In the genomic region with DNA sequence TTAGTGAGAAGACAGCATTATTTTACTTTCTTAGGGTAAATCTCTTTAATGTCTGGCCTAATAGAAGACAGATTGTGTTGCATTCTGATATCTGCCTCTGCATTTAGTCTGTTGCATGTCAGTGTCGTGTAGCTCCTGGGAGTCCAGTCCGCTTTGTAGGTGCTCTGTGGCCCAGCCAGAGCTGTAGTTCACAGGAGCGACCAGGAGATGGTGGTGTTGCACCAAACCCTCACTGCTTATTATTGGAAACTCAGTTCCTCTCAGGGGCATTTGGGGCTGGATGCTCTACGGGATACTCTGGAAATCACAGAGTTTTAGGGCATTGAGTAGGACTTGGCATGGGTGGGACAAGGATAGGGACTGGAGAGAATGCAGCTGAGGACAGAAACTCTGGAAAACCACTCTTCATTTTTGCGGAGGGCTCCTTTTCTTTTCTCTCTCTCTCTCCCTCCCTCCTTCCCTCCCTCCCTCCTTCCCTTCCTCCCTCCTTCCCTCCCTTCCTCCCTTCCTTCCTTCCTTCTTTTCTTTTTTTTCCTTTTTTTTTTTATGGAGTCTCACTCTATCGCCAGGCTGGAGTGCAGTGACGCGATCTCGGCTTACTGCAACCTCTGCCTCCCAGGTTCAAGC, we compare ENCODE assay signal across 9 cellular contexts. TPM values are rescaled to one million over a fixed set of nuclear protein-coding genes. Genes with fewer than 3 reads are reported as not detected.
DNase-seq lines count a peak whose midpoint lies in the region; ATAC-seq and TF ChIP-seq lines count a peak whose summit lies in the region.
"Had no signal": no experiment of that assay in that cellular context is flagged by ENCODE, and none has a peak within 500 bp of the region (broad histone marks: within the 10 kb centered on the region; RNA-seq: fewer than 3 reads in every experiment).

No MANE protein-coding gene starts in this region.

- peak; percentile 91 for TF ChIP-seq CTCF in CD4-positive, alpha-beta T cell (IDR thresholded peaks at IDR 0.05)
- TF ChIP-seq CTCF in H9 (conservative IDR thresholded peaks at IDR 0.05) (peak; percentile 94), endodermal cell (conservative IDR thresholded peaks at IDR 0.05) (peak; percentile 96)

- intact Hi-C loops in CD4-positive, alpha-beta T cell (cut with DNase I, micrococcal nuclease), result loop anchor here (2.0 to 10.0 kb wide), 2 partner anchors 78 to 1614 kb away; no protein-coding TSS in a partner anchor

- H2BK20ac ChIP-seq in H9 (ENCODE audit: low read depth, low read length, poor library complexity, severe bottlenecking), result no peak overlapping the region

- H3K27me3 Mint-ChIP-seq in CD4-positive, alpha-beta T cell, result no peaks in the 10 kb centered on the region
- no peaks in the 10 kb centered on the region; the same call in 1 of the 2 replicates for H3K27me3 Mint-ChIP-seq in H9 (ENCODE audit: low read depth)
- no peaks in the 10 kb centered on the region for H3K27me3 Mint-ChIP-seq in endodermal cell (ENCODE audit: insufficient read depth)

- peak; percentile 88 for ATAC-seq in CD4-positive, alpha-beta T cell (ENCODE audit: poor library complexity)
- peak; percentile 74 for ATAC-seq in stimulated activated effector memory CD8-positive, alpha-beta T cell treated with anti-CD3 and anti-CD28 coated beads, Interleukin-12 subunit alpha, Interleukin-12 subunit beta, amount 100 ng/mL, for 72 hours
- no peak for ATAC-seq in HG03439 (IDR thresholded peaks at IDR 0.05; ENCODE audit: unreplicated experiment)

- no peak overlapping the region for H4K5ac ChIP-seq in H9 (ENCODE audit: insufficient read length, low read depth, low read length)

- H2BK5ac ChIP-seq in H9 (ENCODE audit: insufficient read length, low read length), result no peak overlapping the region

- peak overlapping the region; percentile 46 for H3K27ac Mint-ChIP-seq in CD4-positive, alpha-beta T cell
- H3K27ac Mint-ChIP-seq in H9, result no peak overlapping the region; a peak in 1 of 7 replicates
- H3K27ac Mint-ChIP-seq in endodermal cell, result no peak overlapping the region
- H3K27ac Mint-ChIP-seq in stimulated activated effector memory CD8-positive, alpha-beta T cell treated with anti-CD3 and anti-CD28 coated beads, Interleukin-12 subunit alpha, Interleukin-12 subunit beta, amount 100 ng/mL, for 72 hours, result peak overlapping the region; percentile 81

- POLR2A ChIA-PET in CD4-positive, alpha-beta T cell (lab: Charles Lee), result no interaction called here

- no peaks in the 10 kb centered on the region for H3K79me2 ChIP-seq in H9 (ENCODE audit: insufficient read depth, low read length)

- DNase-seq in CD4-positive, alpha-beta T cell, result peak; percentile 43 to 73 (median 59)
- DNase-seq in H9 (peak; percentile 84), NOMO-1 treated with DMSO at 0.1 percent for 48 hours (lab: John Stamatoyannopoulos, UW; ENCODE audit: unreplicated experiment) (peak; percentile 49), endodermal cell (peak; percentile 96), midbrain (lab: John Stamatoyannopoulos, UW) (peak; percentile 73)
- peak; percentile 26 to 37 for DNase-seq in activated CD8-positive, alpha-beta memory T cell treated with anti-CD3 and anti-CD28 coated beads for 1 hour (ENCODE audit: extremely low read depth in 1 of 2, low read depth in 1 of 2)
- peak; percentile 66 to 88 for DNase-seq in stimulated activated effector memory CD8-positive, alpha-beta T cell treated with anti-CD3 and anti-CD28 coated beads, Interleukin-12 subunit alpha, Interleukin-12 subunit beta, amount 100 ng/mL, for 72 hours (ENCODE audit: low spot score in 2 of 2)

- H3K14ac ChIP-seq in H9 (ENCODE audit: insufficient read depth, low read length), result no peak overlapping the region

- no peaks in the 10 kb centered on the region for H3K23me2 ChIP-seq in H9 (ENCODE audit: insufficient read length, low read depth, low read length, poor library complexity, severe bottlenecking)

- no peak overlapping the region for H3K27ac ChIP-seq in CD4-positive, alpha-beta T cell (ENCODE audit: low read depth, low read length)
- H3K27ac ChIP-seq in H9 (ENCODE audit: insufficient read length, low read depth, low read length) (no peak overlapping the region), endodermal cell (ENCODE audit: low read depth, low read length) (no peak overlapping the region)

- H3K36me3 Mint-ChIP-seq in CD4-positive, alpha-beta T cell (ENCODE audit: low read depth), result peaks cover 81% of the 10 kb centered on the region
- H3K36me3 Mint-ChIP-seq in H9 (ENCODE audit: insufficient read depth in 1 of 3, low read depth in 3 of 3) (peaks cover 1 to 29% (median 12%) of the 10 kb centered on the region in 3 experiments), endodermal cell (ENCODE audit: low read depth) (peaks cover 26% of the 10 kb centered on the region)
- peaks cover 68% of the 10 kb centered on the region for H3K36me3 Mint-ChIP-seq in stimulated activated effector memory CD8-positive, alpha-beta T cell treated with anti-CD3 and anti-CD28 coated beads, Interleukin-12 subunit alpha, Interleukin-12 subunit beta, amount 100 ng/mL, for 72 hours

- no peaks in the 10 kb centered on the region for H3K9me3 Mint-ChIP-seq in CD4-positive, alpha-beta T cell
- H3K9me3 Mint-ChIP-seq in H9 (no peaks in the 10 kb centered on the region; a peak in 1 of 5 replicates), endodermal cell (no peaks in the 10 kb centered on the region)
- H3K9me3 Mint-ChIP-seq in stimulated activated effector memory CD8-positive, alpha-beta T cell treated with anti-CD3 and anti-CD28 coated beads, Interleukin-12 subunit alpha, Interleukin-12 subunit beta, amount 100 ng/mL, for 72 hours, result no peaks in the 10 kb centered on the region

- H2BK15ac ChIP-seq in H9 (ENCODE audit: low read depth, low read length), result no peak overlapping the region

- H3K9ac ChIP-seq in H9 (ENCODE audit: extremely low read depth, insufficient read length, low read length), result no peak overlapping the region
- H3K9ac ChIP-seq in endodermal cell (ENCODE audit: extremely low read depth, low read length, poor library complexity, severe bottlenecking), result no peak overlapping the region

- H3K79me1 ChIP-seq in H9 (ENCODE audit: insufficient read depth, low read depth, low read length, poor library complexity, severe bottlenecking), result no peaks in the 10 kb centered on the region

- CTCF ChIA-PET in CD4-positive, alpha-beta T cell (lab: Charles Lee), result interaction anchor here (0.6 to 2.2 kb wide), 6 partner anchors 10 to 200 kb away, joined by 3 to 14 read pairs (median 3); no protein-coding TSS in a partner anchor

- H2AK5ac ChIP-seq in H9 (ENCODE audit: insufficient read length, low read length), result no peak overlapping the region

- H3K9me3 ChIP-seq in CD4-positive, alpha-beta T cell (ENCODE audit: control insufficient read depth, low read length), result no peaks in the 10 kb centered on the region
- H3K9me3 ChIP-seq in H9 (ENCODE audit: control insufficient read depth, low read depth, low read length) (no peaks in the 10 kb centered on the region), endodermal cell (ENCODE audit: control insufficient read depth, low read length) (no peaks in the 10 kb centered on the region)

- H3K23ac ChIP-seq in H9 (ENCODE audit: insufficient read length, low read depth, low read length), result no peak overlapping the region

- H4K20me1 ChIP-seq in H9 (ENCODE audit: control insufficient read depth, insufficient read depth, insufficient read length), result no peaks in the 10 kb centered on the region

- no peak overlapping the region for H2AFZ ChIP-seq in H9 (ENCODE audit: low read length)

- H3K27me3 ChIP-seq in CD4-positive, alpha-beta T cell (ENCODE audit: control insufficient read depth, insufficient read depth, low read length), result no peaks in the 10 kb centered on the region
- H3K27me3 ChIP-seq in H9 (ENCODE audit: insufficient read depth, low read length) (no peaks in the 10 kb centered on the region), endodermal cell (ENCODE audit: control insufficient read depth, insufficient read depth, low read length, poor library complexity, severe bottlenecking) (no peaks in the 10 kb centered on the region)

- H3K4me2 ChIP-seq in H9 (ENCODE audit: insufficient read depth, insufficient read length, low read length), result no peak overlapping the region

- peaks cover 9% of the 10 kb centered on the region for H3K36me3 ChIP-seq in endodermal cell (ENCODE audit: control insufficient read depth, insufficient read depth, low read length)

- no peak overlapping the region for H3T11ph ChIP-seq in H9 (ENCODE audit: low read length)

- no peak overlapping the region for H3K4ac ChIP-seq in H9 (ENCODE audit: low read depth, low read length)

- H3K4me3 Mint-ChIP-seq in CD4-positive, alpha-beta T cell, result peak overlapping the region; percentile 86
- no peak overlapping the region; a peak in 1 of 5 replicates for H3K4me3 Mint-ChIP-seq in H9
- H3K4me3 Mint-ChIP-seq in endodermal cell, result no peak overlapping the region
- no peak overlapping the region for H3K4me3 Mint-ChIP-seq in stimulated activated effector memory CD8-positive, alpha-beta T cell treated with anti-CD3 and anti-CD28 coated beads, Interleukin-12 subunit alpha, Interleukin-12 subunit beta, amount 100 ng/mL, for 72 hours

- H2BK12ac ChIP-seq in H9 (ENCODE audit: insufficient read length, low read depth, low read length), result no peak overlapping the region

- H3K18ac ChIP-seq in H9 (ENCODE audit: insufficient read length, low read depth, low read length), result no peak overlapping the region

- WGBS in H9 (ENCODE audit: extremely low coverage, insufficient read length, low lambda C conversion rate), result no CpG with 5 or more reads among the region's 9 CpGs
- WGBS in endodermal cell (ENCODE audit: insufficient coverage in 1 of 2, insufficient read length in 1 of 2), 2 experiments, result 58 to 69% methylated on average over 6 to 9 of the region's 9 CpGs

- H3K4me3 ChIP-seq in endodermal cell (ENCODE audit: low read length), result no peak overlapping the region

- no peak overlapping the region for H2BK120ac ChIP-seq in H9 (ENCODE audit: low read depth, low read length, poor library complexity, severe bottlenecking)

- no peak overlapping the region for H4K8ac ChIP-seq in H9 (replicated peaks; ENCODE audit: insufficient read length, low read depth, low read length)

- no peak overlapping the region for H4K91ac ChIP-seq in H9 (ENCODE audit: insufficient read length, low read depth, low read length)

- H3K4me1 ChIP-seq in H9 (ENCODE audit: insufficient read depth, low read length) (peaks cover 5% of the 10 kb centered on the region; the same call in 1 of the 2 replicates), endodermal cell (ENCODE audit: control insufficient read depth, insufficient read depth, low read length) (peaks cover 7% of the 10 kb centered on the region)

- H3K4me1 Mint-ChIP-seq in CD4-positive, alpha-beta T cell (ENCODE audit: low read depth), result peaks cover 75% of the 10 kb centered on the region
- H3K4me1 Mint-ChIP-seq in H9, result peaks cover 58 to 72% of the 10 kb centered on the region in 2 experiments
- peaks cover 11% of the 10 kb centered on the region for H3K4me1 Mint-ChIP-seq in endodermal cell
- peaks cover 68% of the 10 kb centered on the region for H3K4me1 Mint-ChIP-seq in stimulated activated effector memory CD8-positive, alpha-beta T cell treated with anti-CD3 and anti-CD28 coated beads, Interleukin-12 subunit alpha, Interleukin-12 subunit beta, amount 100 ng/mL, for 72 hours

- no peak overlapping the region for H3K56ac ChIP-seq in H9 (ENCODE audit: insufficient read length, low read depth, low read length)

RNA-seq across cellular contexts. Expression of a gene that starts 21.7 kb away (rescaled TPM):
- 10 to 100 TPM; 26.8 to 27.2 TPM for total RNA-seq in CD4-positive, alpha-beta T cell
- total RNA-seq in H9 (2021), result 77.0 and 85.6 TPM in 2 replicates
- 1 to 10 TPM; 1.2 to 4.4 TPM for total RNA-seq in endodermal cell
- 208 TPM for polyA plus RNA-seq in endodermal cell (2013, experiment 1 of 2)
- 156 TPM for polyA plus RNA-seq in endodermal cell (2013, experiment 2 of 2)

RNA-seq across cellular contexts. Expression of a gene that starts 57.4 kb away (rescaled TPM):
- total RNA-seq in CD4-positive, alpha-beta T cell, result not detected
- 0.37 and 0.52 TPM in 2 replicates for total RNA-seq in H9 (2021)
- total RNA-seq in endodermal cell, result not detected
- 0.39 TPM for polyA plus RNA-seq in endodermal cell (2013, experiment 1 of 2)
- polyA plus RNA-seq in endodermal cell (2013, experiment 2 of 2), result 0.50 TPM
- total RNA-seq: T-helper 2 cell treated with Interferon-gamma antibody and Interleukin-4, amounts not matched to agents 100 ng/mL and 5 ng/mL, for 36 hours had no signal

Comparison
In these comparisons a context has a peak if more than half of its experiments do, and no peak if none do; other contexts are left out.
1. DNase-seq: peak in every context shown above with its lines; median percentile 96 in endodermal cell; 84 in H9; 77 in stimulated activated effector memory CD8-positive, alpha-beta T cell treated with anti-CD3 and anti-CD28 coated beads, Interleukin-12 subunit alpha, Interleukin-12 subunit beta, amount 100 ng/mL, for 72 hours; 73 in midbrain; 59 in CD4-positive, alpha-beta T cell; 49 in NOMO-1 treated with DMSO at 0.1 percent for 48 hours; 32 in activated CD8-positive, alpha-beta memory T cell treated with anti-CD3 and anti-CD28 coated beads for 1 hour.
2. H3K27ac Mint-ChIP-seq: peak in CD4-positive, alpha-beta T cell (single experiment) and stimulated activated effector memory CD8-positive, alpha-beta T cell treated with anti-CD3 and anti-CD28 coated beads, Interleukin-12 subunit alpha, Interleukin-12 subunit beta, amount 100 ng/mL, for 72 hours (single experiment); none in H9 (0 of 3) and endodermal cell (single experiment).
3. RNA of a gene that starts 21.7 kb away (total RNA-seq): 77.0 to 85.6 TPM in H9 and 26.8 to 27.2 TPM in CD4-positive, alpha-beta T cell; 1.2 to 4.4 TPM in endodermal cell; every median in the first group is over 4 times any median in the second.
4. Peak in every context shown above with its lines, with median percentiles within 50 percentile points of each other: CTCF ChIP-seq.